Comparison of ENCODE assay signal across 17 cellular contexts in genomic region chr2:27225526-27225925, GRCh38. TPM values are rescaled to one million over a fixed set of nuclear protein-coding genes. Genes with fewer than 3 reads are reported as not detected.
DNase-seq lines count a peak whose midpoint lies in the region; ATAC-seq and TF ChIP-seq lines count a peak whose summit lies in the region.
"Had no signal": no experiment of that assay in that cellular context is flagged by ENCODE, and none has a peak within 500 bp of the region (broad histone marks: within the 10 kb centered on the region; RNA-seq: fewer than 3 reads in every experiment).

No MANE protein-coding gene starts in this region.

- ATAC-seq in activated naive CD8-positive, alpha-beta T cell treated with anti-CD3 and anti-CD28 coated beads, Interleukin-2, amount 10 ng/mL, durations not matched to agents 7 days and 5 days (ENCODE audit: low read depth): no peak
- no peak for ATAC-seq in activated naive CD8-positive, alpha-beta T cell treated with anti-CD3 and anti-CD28 coated beads, Interleukin-2, amount 50 U/mL, for 24 hours
- no peak for ATAC-seq in activated CD8-positive, alpha-beta T cell treated with anti-CD3 and anti-CD28 coated beads, Interleukin-2, amount 10 ng/mL, durations not matched to agents 7 days and 5 days
- ATAC-seq in GM21723 (IDR thresholded peaks at IDR 0.05; ENCODE audit: unreplicated experiment): no peak
- ATAC-seq: A549, HepG2 had no signal

- CTCF ChIA-PET in activated CD8-positive, alpha-beta T cell treated with anti-CD3 and anti-CD28 coated beads, Interleukin-2, amount 10 ng/mL, durations not matched to agents 7 days and 5 days (lab: Charles Lee): no interaction called here

- POLR2A ChIA-PET in activated naive CD8-positive, alpha-beta T cell treated with anti-CD3 and anti-CD28 coated beads, Interleukin-2, amount 10 ng/mL, durations not matched to agents 7 days and 5 days (lab: Charles Lee): interaction anchor here (0.9 kb wide), 1 partner anchor 8 kb away, joined by 3 read pairs; the partner anchor contains the start of gene CAD
- POLR2A ChIA-PET in activated CD8-positive, alpha-beta T cell treated with anti-CD3 and anti-CD28 coated beads, Interleukin-2, amount 10 ng/mL, durations not matched to agents 7 days and 5 days (lab: Charles Lee): no interaction called here

- peaks cover 6% of the 10 kb centered on the region for H3K4me1 Mint-ChIP-seq in activated naive CD8-positive, alpha-beta T cell treated with anti-CD3 and anti-CD28 coated beads, Interleukin-2, amount 10 ng/mL, durations not matched to agents 7 days and 5 days
- peaks cover 6% of the 10 kb centered on the region for H3K4me1 Mint-ChIP-seq in activated naive CD8-positive, alpha-beta T cell treated with anti-CD3 and anti-CD28 coated beads, Interleukin-2, amount 50 U/mL, for 24 hours
- H3K4me1 Mint-ChIP-seq in nephron progenitor cell (no peaks in the 10 kb centered on the region), progenitor cell of endocrine pancreas (ENCODE audit: low read depth) (no peaks in the 10 kb centered on the region)
- peaks cover 1% of the 10 kb centered on the region for H3K4me1 Mint-ChIP-seq in activated CD8-positive, alpha-beta T cell treated with anti-CD3 and anti-CD28 coated beads, Interleukin-2, amount 10 ng/mL, durations not matched to agents 7 days and 5 days (ENCODE audit: low read depth)
- H3K4me1 Mint-ChIP-seq: CD14-positive monocyte, H9 had no signal

- H3K9me3 Mint-ChIP-seq in activated naive CD8-positive, alpha-beta T cell treated with anti-CD3 and anti-CD28 coated beads, Interleukin-2, amount 10 ng/mL, durations not matched to agents 7 days and 5 days: no peaks in the 10 kb centered on the region
- H3K9me3 Mint-ChIP-seq in activated naive CD8-positive, alpha-beta T cell treated with anti-CD3 and anti-CD28 coated beads, Interleukin-2, amount 50 U/mL, for 24 hours: no peaks in the 10 kb centered on the region
- no peaks in the 10 kb centered on the region for H3K9me3 Mint-ChIP-seq in nephron progenitor cell
- no peaks in the 10 kb centered on the region for H3K9me3 Mint-ChIP-seq in progenitor cell of endocrine pancreas (ENCODE audit: low read depth)
- no peaks in the 10 kb centered on the region for H3K9me3 Mint-ChIP-seq in activated CD8-positive, alpha-beta T cell treated with anti-CD3 and anti-CD28 coated beads, Interleukin-2, amount 10 ng/mL, durations not matched to agents 7 days and 5 days (ENCODE audit: insufficient read depth)
- H3K9me3 Mint-ChIP-seq: CD14-positive monocyte; CD4-positive, alpha-beta memory T cell; H9 had no signal

- H3K36me3 Mint-ChIP-seq in activated naive CD8-positive, alpha-beta T cell treated with anti-CD3 and anti-CD28 coated beads, Interleukin-2, amount 10 ng/mL, durations not matched to agents 7 days and 5 days: peaks cover 22% of the 10 kb centered on the region
- peaks cover 70% of the 10 kb centered on the region for H3K36me3 Mint-ChIP-seq in activated naive CD8-positive, alpha-beta T cell treated with anti-CD3 and anti-CD28 coated beads, Interleukin-2, amount 50 U/mL, for 24 hours (ENCODE audit: low read depth)
- H3K36me3 Mint-ChIP-seq in nephron progenitor cell (ENCODE audit: low read depth) (peaks cover 74% of the 10 kb centered on the region), progenitor cell of endocrine pancreas (ENCODE audit: insufficient read depth) (peaks cover 31% of the 10 kb centered on the region)
- peaks cover 63% of the 10 kb centered on the region for H3K36me3 Mint-ChIP-seq in activated CD8-positive, alpha-beta T cell treated with anti-CD3 and anti-CD28 coated beads, Interleukin-2, amount 10 ng/mL, durations not matched to agents 7 days and 5 days (ENCODE audit: low read depth)

- H3K4me3 Mint-ChIP-seq in activated naive CD8-positive, alpha-beta T cell treated with anti-CD3 and anti-CD28 coated beads, Interleukin-2, amount 10 ng/mL, durations not matched to agents 7 days and 5 days: no peak overlapping the region
- no peak overlapping the region for H3K4me3 Mint-ChIP-seq in activated naive CD8-positive, alpha-beta T cell treated with anti-CD3 and anti-CD28 coated beads, Interleukin-2, amount 50 U/mL, for 24 hours
- H3K4me3 Mint-ChIP-seq in nephron progenitor cell (no peak overlapping the region), progenitor cell of endocrine pancreas (ENCODE audit: low read depth) (no peak overlapping the region)
- no peak overlapping the region for H3K4me3 Mint-ChIP-seq in activated CD8-positive, alpha-beta T cell treated with anti-CD3 and anti-CD28 coated beads, Interleukin-2, amount 10 ng/mL, durations not matched to agents 7 days and 5 days
- H3K4me3 Mint-ChIP-seq: CD14-positive monocyte; CD4-positive, alpha-beta memory T cell; H9 had no signal

- H3K27ac Mint-ChIP-seq in activated naive CD8-positive, alpha-beta T cell treated with anti-CD3 and anti-CD28 coated beads, Interleukin-2, amount 10 ng/mL, durations not matched to agents 7 days and 5 days: peak overlapping the region; percentile 52
- H3K27ac Mint-ChIP-seq in activated naive CD8-positive, alpha-beta T cell treated with anti-CD3 and anti-CD28 coated beads, Interleukin-2, amount 50 U/mL, for 24 hours: no peak overlapping the region
- peak overlapping the region; percentile 61 for H3K27ac Mint-ChIP-seq in nephron progenitor cell
- H3K27ac Mint-ChIP-seq in progenitor cell of endocrine pancreas: peak overlapping the region; percentile 31
- no peak overlapping the region for H3K27ac Mint-ChIP-seq in activated CD8-positive, alpha-beta T cell treated with anti-CD3 and anti-CD28 coated beads, Interleukin-2, amount 10 ng/mL, durations not matched to agents 7 days and 5 days
- H3K27ac Mint-ChIP-seq: CD14-positive monocyte; CD4-positive, alpha-beta memory T cell had no signal

- no peak for TF ChIP-seq CTCF in nephron progenitor cell (IDR thresholded peaks at IDR 0.05)
- no peak for TF ChIP-seq CTCF in progenitor cell of endocrine pancreas (IDR thresholded peaks at IDR 0.05; ENCODE audit: unreplicated experiment)

- H3K27me3 Mint-ChIP-seq in activated naive CD8-positive, alpha-beta T cell treated with anti-CD3 and anti-CD28 coated beads, Interleukin-2, amount 10 ng/mL, durations not matched to agents 7 days and 5 days: no peaks in the 10 kb centered on the region
- H3K27me3 Mint-ChIP-seq in activated naive CD8-positive, alpha-beta T cell treated with anti-CD3 and anti-CD28 coated beads, Interleukin-2, amount 50 U/mL, for 24 hours: no peaks in the 10 kb centered on the region
- H3K27me3 Mint-ChIP-seq in nephron progenitor cell (ENCODE audit: low read depth, poor library complexity): peaks cover 4% of the 10 kb centered on the region
- H3K27me3 Mint-ChIP-seq in progenitor cell of endocrine pancreas: no peaks in the 10 kb centered on the region
- H3K27me3 Mint-ChIP-seq in activated CD8-positive, alpha-beta T cell treated with anti-CD3 and anti-CD28 coated beads, Interleukin-2, amount 10 ng/mL, durations not matched to agents 7 days and 5 days (ENCODE audit: low read depth): no peaks in the 10 kb centered on the region
- H3K27me3 Mint-ChIP-seq: CD4-positive, alpha-beta memory T cell had no signal

- DNase-seq in activated naive CD8-positive, alpha-beta T cell treated with anti-CD3 and anti-CD28 coated beads, Interleukin-2, amount 10 ng/mL, durations not matched to agents 7 days and 5 days: no peak
- DNase-seq in activated naive CD8-positive, alpha-beta T cell treated with anti-CD3 and anti-CD28 coated beads, Interleukin-2, amount 50 U/mL, for 24 hours: no peak
- DNase-seq in nephron progenitor cell: no peak
- DNase-seq in progenitor cell of endocrine pancreas (ENCODE audit: low spot score, unreplicated experiment): no peak
- peak; percentile 39 for DNase-seq in ureter (ENCODE audit: low spot score)
- no peak for DNase-seq in activated CD8-positive, alpha-beta T cell treated with anti-CD3 and anti-CD28 coated beads, Interleukin-2, amount 10 ng/mL, durations not matched to agents 7 days and 5 days
- DNase-seq in RPMI8226: no peak
- DNase-seq: CD4-positive, alpha-beta memory T cell; DMS153; DMS79; GF-D8; H9 had no signal

RNA-seq across cellular contexts. Expression of gene CAD, which starts 8.4 kb away (rescaled TPM):
- total RNA-seq in activated naive CD8-positive, alpha-beta T cell treated with anti-CD3 and anti-CD28 coated beads, Interleukin-2, amount 10 ng/mL, durations not matched to agents 7 days and 5 days: 10 to 100 TPM; 60.1 to 60.4 TPM
- total RNA-seq in progenitor cell of endocrine pancreas (59.3 and 59.7 TPM in 2 replicates), ureter (63.6 TPM)
- total RNA-seq in activated CD8-positive, alpha-beta T cell treated with anti-CD3 and anti-CD28 coated beads, Interleukin-2, amount 10 ng/mL, durations not matched to agents 7 days and 5 days: 10 to 100 TPM; 83.7 to 85.1 TPM

RNA-seq across cellular contexts. Expression of gene SLC5A6, which starts 13.5 kb away (rescaled TPM):
- 10 to 100 TPM; 31.6 to 32.2 TPM for total RNA-seq in activated naive CD8-positive, alpha-beta T cell treated with anti-CD3 and anti-CD28 coated beads, Interleukin-2, amount 10 ng/mL, durations not matched to agents 7 days and 5 days
- total RNA-seq in progenitor cell of endocrine pancreas: 66.7 and 70.8 TPM in 2 replicates
- 42.1 TPM for total RNA-seq in ureter
- 10 to 100 TPM; 41.5 to 47.4 TPM for total RNA-seq in activated CD8-positive, alpha-beta T cell treated with anti-CD3 and anti-CD28 coated beads, Interleukin-2, amount 10 ng/mL, durations not matched to agents 7 days and 5 days

RNA-seq across cellular contexts. Expression of gene ATRAID, which starts 13.7 kb away (rescaled TPM):
- total RNA-seq in activated naive CD8-positive, alpha-beta T cell treated with anti-CD3 and anti-CD28 coated beads, Interleukin-2, amount 10 ng/mL, durations not matched to agents 7 days and 5 days: 10 to 100 TPM; 74.9 to 84.6 TPM
- total RNA-seq in progenitor cell of endocrine pancreas (96.4 and 107 TPM in 2 replicates), ureter (131 TPM)
- 10 to 100 TPM; 60.2 to 64.7 TPM for total RNA-seq in activated CD8-positive, alpha-beta T cell treated with anti-CD3 and anti-CD28 coated beads, Interleukin-2, amount 10 ng/mL, durations not matched to agents 7 days and 5 days

RNA-seq across cellular contexts. Expression of gene SLC30A3, which starts 37.3 kb away (rescaled TPM):
- total RNA-seq in activated naive CD8-positive, alpha-beta T cell treated with anti-CD3 and anti-CD28 coated beads, Interleukin-2, amount 10 ng/mL, durations not matched to agents 7 days and 5 days: under 1 TPM; 0.34 to 0.64 TPM
- total RNA-seq in progenitor cell of endocrine pancreas: not detected in 2 replicates
- not detected for total RNA-seq in ureter
- not detected for total RNA-seq in activated CD8-positive, alpha-beta T cell treated with anti-CD3 and anti-CD28 coated beads, Interleukin-2, amount 10 ng/mL, durations not matched to agents 7 days and 5 days
- total RNA-seq: CD4-positive, alpha-beta memory T cell had no signal

RNA-seq across cellular contexts. Expression of gene DNAJC5G, which starts 49.7 kb away (rescaled TPM):
- not detected for total RNA-seq in activated naive CD8-positive, alpha-beta T cell treated with anti-CD3 and anti-CD28 coated beads, Interleukin-2, amount 10 ng/mL, durations not matched to agents 7 days and 5 days
- total RNA-seq in progenitor cell of endocrine pancreas: not detected in 2 replicates
- total RNA-seq in ureter: not detected
- total RNA-seq in activated CD8-positive, alpha-beta T cell treated with anti-CD3 and anti-CD28 coated beads, Interleukin-2, amount 10 ng/mL, durations not matched to agents 7 days and 5 days: not detected
- total RNA-seq: CD4-positive, alpha-beta memory T cell; Daoy; HepG2 had no signal

Comparison
In these comparisons a context has a peak if more than half of its experiments do, and no peak if none do; other contexts are left out.
1. H3K27ac Mint-ChIP-seq: peak in activated naive CD8-positive, alpha-beta T cell treated with anti-CD3 and anti-CD28 coated beads, Interleukin-2, amount 10 ng/mL, durations not matched to agents 7 days and 5 days (single experiment), nephron progenitor cell (single experiment) and progenitor cell of endocrine pancreas (single experiment); none in activated naive CD8-positive, alpha-beta T cell treated with anti-CD3 and anti-CD28 coated beads, Interleukin-2, amount 50 U/mL, for 24 hours (single experiment) and activated CD8-positive, alpha-beta T cell treated with anti-CD3 and anti-CD28 coated beads, Interleukin-2, amount 10 ng/mL, durations not matched to agents 7 days and 5 days (single experiment).